Comparison of ENCODE assay signal across 16 cellular contexts in the genomic region with DNA sequence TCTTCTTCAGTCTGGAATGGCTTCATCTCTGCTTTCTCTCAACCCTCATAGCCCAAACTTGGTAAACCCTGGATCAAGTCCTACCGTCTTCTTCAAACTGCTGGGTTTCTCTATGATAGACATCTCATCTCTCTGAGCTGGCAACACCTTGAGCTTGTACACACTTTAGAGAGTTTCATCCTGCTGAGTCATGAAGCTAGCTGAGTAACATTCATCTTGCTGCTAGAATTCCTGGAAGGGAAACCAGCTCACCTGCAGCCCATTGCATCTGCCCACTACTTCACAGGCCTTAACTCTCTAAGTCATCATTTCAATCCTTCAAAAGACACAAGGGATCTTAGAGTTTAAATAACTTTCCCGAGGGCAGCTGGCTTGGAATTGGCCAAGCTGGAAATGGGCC.
"Had no signal": no experiment of that assay in that cellular context is flagged by ENCODE, and none has a peak within 500 bp of the region (broad histone marks: within the 10 kb centered on the region; RNA-seq: fewer than 3 reads in every experiment).

No MANE protein-coding gene starts in this region.

- H3K4me1 ChIP-seq: esophagus muscularis mucosa, left ventricle myocardium inferior, tibial nerve had no signal

- DNase-seq: activated naive CD4-positive, alpha-beta T cell treated with anti-CD3 and anti-CD28 coated beads, Interleukin-2, amount 10 ng/mL, durations not matched to agents 7 days and 5 days; activated T-cell treated with anti-CD3 and anti-CD28 coated beads, Interleukin-2, amount 50 U/mL, for 1 hour; caudate nucleus; left ventricle myocardium inferior; mesenchymal stem cell; natural killer cell; stimulated activated CD4-positive, alpha-beta T cell treated with anti-CD3 and anti-CD28 coated beads, Interleukin-15, amount 100 ng/mL, for 24 hours; stimulated activated CD4-positive, alpha-beta T cell treated with anti-CD3 and anti-CD28 coated beads, Interleukin-4, amount 100 ng/mL, for 24 hours; stimulated activated naive CD4-positive, alpha-beta T cell treated with Interleukin-2 at 50 U/mL for 16 hours; substantia nigra; T-cell; T1000 had no signal

- H3K27ac Mint-ChIP-seq: activated naive CD4-positive, alpha-beta T cell treated with anti-CD3 and anti-CD28 coated beads, Interleukin-2, amount 10 ng/mL, durations not matched to agents 7 days and 5 days; natural killer cell; T-cell had no signal

- H3K36me3 Mint-ChIP-seq: activated naive CD4-positive, alpha-beta T cell treated with anti-CD3 and anti-CD28 coated beads, Interleukin-2, amount 10 ng/mL, durations not matched to agents 7 days and 5 days; natural killer cell; T-cell had no signal

- H3K27ac ChIP-seq: esophagus muscularis mucosa, hepatocyte, left ventricle myocardium inferior, neutrophil, tibial nerve had no signal

- H3K9me3 Mint-ChIP-seq: activated naive CD4-positive, alpha-beta T cell treated with anti-CD3 and anti-CD28 coated beads, Interleukin-2, amount 10 ng/mL, durations not matched to agents 7 days and 5 days; natural killer cell had no signal

- H3K4me1 Mint-ChIP-seq: activated naive CD4-positive, alpha-beta T cell treated with anti-CD3 and anti-CD28 coated beads, Interleukin-2, amount 10 ng/mL, durations not matched to agents 7 days and 5 days; natural killer cell; T-cell had no signal

- ATAC-seq: natural killer cell, T-cell had no signal

- H3K9me3 ChIP-seq: esophagus muscularis mucosa, left ventricle myocardium inferior, neutrophil, tibial nerve had no signal

- H3K4me3 Mint-ChIP-seq: activated naive CD4-positive, alpha-beta T cell treated with anti-CD3 and anti-CD28 coated beads, Interleukin-2, amount 10 ng/mL, durations not matched to agents 7 days and 5 days; natural killer cell; T-cell had no signal

- H3K36me3 ChIP-seq: esophagus muscularis mucosa, left ventricle myocardium inferior, neutrophil, tibial nerve had no signal

- H3K27me3 ChIP-seq: esophagus muscularis mucosa, hepatocyte, neutrophil, tibial nerve had no signal

- H3K4me3 ChIP-seq: esophagus muscularis mucosa, hepatocyte, left ventricle myocardium inferior, tibial nerve had no signal
